ENCODE assay signal across 8 cellular contexts in genomic region chr13:24512208-24513068, GRCh38. TPM values are rescaled to one million over a fixed set of nuclear protein-coding genes. Genes with fewer than 3 reads are reported as not detected.
DNase-seq lines count a peak whose midpoint lies in the region; TF ChIP-seq lines count a peak whose summit lies in the region.

Gene PARP4, minus strand, starts transcription at chr13:24512778. Its CDS starts 9,002 bp downstream, at chr13:24503776.

- peaks cover 20% of the 10 kb centered on the region for H3F3A ChIP-seq in GM23248 (ENCODE audit: insufficient read depth)

- in situ Hi-C loops in GM23248 (cut with MboI), result no loop called here

- peak within 1 kb of the TSS; percentile 99 for H3K4me2 ChIP-seq in GM23248 (ENCODE audit: unreplicated experiment)
- H3K4me2 ChIP-seq in Karpas-422 (ENCODE audit: low read depth, low read length, poor library complexity, severe bottlenecking), result peak within 1 kb of the TSS; percentile 87

- H3K36me3 Mint-ChIP-seq in activated naive CD4-positive, alpha-beta T cell treated with anti-CD3 and anti-CD28 coated beads for 36 hours (ENCODE audit: low read depth), result no peaks in the 10 kb centered on the region

- H3K4me3 ChIP-seq in GM23248 (peak within 1 kb of the TSS; percentile 92), Karpas-422 (ENCODE audit: low read length) (peak within 1 kb of the TSS; percentile 93), testis (peak within 1 kb of the TSS; percentile 79 to 87)

- peak within 1 kb of the TSS; percentile 96 for H3K27ac Mint-ChIP-seq in activated naive CD4-positive, alpha-beta T cell treated with anti-CD3 and anti-CD28 coated beads for 36 hours

- CTCF ChIA-PET in activated naive CD4-positive, alpha-beta T cell treated with anti-CD3 and anti-CD28 coated beads for 36 hours (lab: Charles Lee), result interaction anchor here (0.6 to 1.5 kb wide), 3 partner anchors 42 to 1124 kb away, joined by 3 to 4 read pairs (median 3); no protein-coding TSS in a partner anchor

- TF ChIP-seq CTCF in testis (IDR thresholded peaks at IDR 0.05), result no peak

- H3K79me2 ChIP-seq in GM23248 (ENCODE audit: insufficient read depth) (peaks cover 38% of the 10 kb centered on the region), Karpas-422 (ENCODE audit: low read length) (peaks cover 49% of the 10 kb centered on the region)

- H3K27me3 Mint-ChIP-seq in activated naive CD4-positive, alpha-beta T cell treated with anti-CD3 and anti-CD28 coated beads for 36 hours (ENCODE audit: low read depth), result peaks cover 4% of the 10 kb centered on the region

- H3K9me3 Mint-ChIP-seq in activated naive CD4-positive, alpha-beta T cell treated with anti-CD3 and anti-CD28 coated beads for 36 hours, result no peaks in the 10 kb centered on the region

- intact Hi-C loops in activated naive CD4-positive, alpha-beta T cell treated with anti-CD3 and anti-CD28 coated beads for 36 hours (cut with micrococcal nuclease), result loop anchor here (1.0 to 5.0 kb wide), 8 partner anchors 53 to 790 kb away; partner anchors contain the start of genes ATP12A and NUP58
- intact Hi-C loops in testis (cut with DNase I; ENCODE audit: low total_unique reads), result no loop called here

- H2AFZ ChIP-seq in GM23248 (peak within 1 kb of the TSS; percentile 82), Karpas-422 (ENCODE audit: low read length) (peak within 1 kb of the TSS; percentile 98)

- H3K27me3 ChIP-seq in GM23248 (replicated peaks; ENCODE audit: insufficient read depth), result no peaks in the 10 kb centered on the region
- H3K27me3 ChIP-seq in Karpas-422 (ENCODE audit: low read length), result no peaks in the 10 kb centered on the region
- H3K27me3 ChIP-seq in testis, result no peaks in the 10 kb centered on the region

- whole genome bisulfite sequencing in GM23248 (ENCODE audit: low coverage in 1 of 2, low lambda C conversion rate in 2 of 2, missing lambda C conversion rate in 2 of 2), 2 experiments, result 1% methylated on average over 66 to 68 of the region's 68 CpGs
- 0 to 1% methylated on average over 38 to 67 of the region's 68 CpGs for WGBS in testis, 2 donors

- H3K36me3 ChIP-seq in GM23248 (ENCODE audit: low read depth), result no peaks in the 10 kb centered on the region
- H3K36me3 ChIP-seq in Karpas-422 (ENCODE audit: insufficient read depth, low read length), result peaks cover 7% of the 10 kb centered on the region; the same call in 1 of the 2 replicates
- no peaks in the 10 kb centered on the region for H3K36me3 ChIP-seq in testis (ENCODE audit: low read depth, missing control alignments)

- H3K9me3 ChIP-seq in GM23248 (ENCODE audit: low read depth) (no peaks in the 10 kb centered on the region), Karpas-422 (ENCODE audit: low read length) (no peaks in the 10 kb centered on the region), testis (no peaks in the 10 kb centered on the region)

- H4K20me1 ChIP-seq in GM23248 (ENCODE audit: insufficient read depth) (no peaks in the 10 kb centered on the region), Karpas-422 (ENCODE audit: insufficient read depth, low read depth, low read length) (no peaks in the 10 kb centered on the region)

- H3K9ac ChIP-seq in GM23248, result peak within 1 kb of the TSS; percentile 93
- H3K9ac ChIP-seq in Karpas-422 (ENCODE audit: low read length), result peak within 1 kb of the TSS; percentile 88

- H3K27ac ChIP-seq in GM23248, result peak within 1 kb of the TSS; percentile 96
- H3K27ac ChIP-seq in Karpas-422 (ENCODE audit: low read length), result peak within 1 kb of the TSS; percentile 24; the same call in 1 of the 2 replicates
- peak within 1 kb of the TSS; percentile 77 to 85 for H3K27ac ChIP-seq in testis

- peaks cover 28% of the 10 kb centered on the region for H3K4me1 Mint-ChIP-seq in activated naive CD4-positive, alpha-beta T cell treated with anti-CD3 and anti-CD28 coated beads for 36 hours (ENCODE audit: low read depth)

- DNase-seq in GDM1 (lab: John Stamatoyannopoulos, UW) (peak; percentile 84), GM23248 (peak; percentile 92), Karpas-422 (peak; percentile 93), SK-N-DZ (ENCODE audit: low spot score) (peak; percentile 68), germinal center (ENCODE audit: low spot score) (peak; percentile 84), occipital lobe (lab: John Stamatoyannopoulos, UW) (peak; percentile 51), testis (peak; percentile 88)
- DNase-seq in activated naive CD4-positive, alpha-beta T cell treated with anti-CD3 and anti-CD28 coated beads for 36 hours, result peak; percentile 72

- TF ChIP-seq POLR2A in testis (IDR thresholded peaks at IDR 0.05), result no peak

- peak within 1 kb of the TSS; percentile 87 for H3K4me3 Mint-ChIP-seq in activated naive CD4-positive, alpha-beta T cell treated with anti-CD3 and anti-CD28 coated beads for 36 hours

- H3K9me2 ChIP-seq in GM23248 (ENCODE audit: insufficient read depth) (no peaks in the 10 kb centered on the region), Karpas-422 (replicated peaks; ENCODE audit: insufficient read depth, low read length) (no peaks in the 10 kb centered on the region)

- peaks cover 16% of the 10 kb centered on the region for H3K4me1 ChIP-seq in GM23248 (ENCODE audit: insufficient read depth)
- H3K4me1 ChIP-seq in Karpas-422 (ENCODE audit: low read length), result peaks cover 20% of the 10 kb centered on the region
- H3K4me1 ChIP-seq in testis, result peaks cover 14% of the 10 kb centered on the region

RNA-seq across cellular contexts. Expression of gene PARP4, which starts in this region (rescaled TPM):
- 31.6 and 35.5 TPM in 2 replicates for total RNA-seq in GM23248 (2014; rRNA removed; shearing (Covaris generic))
- 21.8 and 22.4 TPM in 2 replicates for polyA plus RNA-seq in GM23248 (2016; fragmentation: Nextera tagmentation; extraction: Ambion mirVana)
- total RNA-seq in Karpas-422 (2014; rRNA removed; shearing (Covaris generic); ENCODE audit: low replicate concordance), result 23.1 and 33.0 TPM in 2 replicates
- polyA plus RNA-seq in SK-N-DZ (2014; cell fraction: cytosol; rRNA removed), result 23.6 and 25.5 TPM in 2 replicates
- polyA plus RNA-seq in SK-N-DZ (2014; cell fraction: nucleus; rRNA removed), result 18.1 and 25.2 TPM in 2 replicates
- total RNA-seq in activated naive CD4-positive, alpha-beta T cell treated with anti-CD3 and anti-CD28 coated beads for 36 hours, result 10 to 100 TPM; 10.1 to 10.9 TPM
- total RNA-seq in occipital lobe, result 6.4 TPM
- 10 to 100 TPM; 37.9 to 43.6 TPM for total RNA-seq in testis
- 21.3 TPM for polyA plus RNA-seq in testis (ENCODE audit: insufficient read depth, low read depth, low replicate concordance)

Comparison
In these comparisons a context has a peak if more than half of its experiments do, and no peak if none do; other contexts are left out.
1. Peak in every context shown above with its lines: DNase-seq, H3K4me3 ChIP-seq and H3K27ac ChIP-seq.
2. H3K27ac ChIP-seq: peak in every context shown above with its lines; median percentile 96 in GM23248; 81 in testis; 24 in Karpas-422.